1 cellular context compared by ENCODE assay signal in genomic region chr3:134197681-134198261, GRCh38.
TF ChIP-seq lines count a peak whose summit lies in the region.

No MANE protein-coding gene starts in this region.

TF ChIP-seq in HepG2, 621 proteins besides CTCF, POLR2A, EP300 and RAD21 (continued from another document):
- no peak for TF ChIP-seq NFIB (CRISPR knock-in tag; IDR thresholded peaks at IDR 0.05; ENCODE audit: borderline replicate concordance)
- no peak for TF ChIP-seq ZUFSP (CRISPR knock-in tag; IDR thresholded peaks at IDR 0.05; ENCODE audit: borderline replicate concordance)
- TF ChIP-seq HOXD1 (CRISPR knock-in tag; IDR thresholded peaks at IDR 0.05): no peak
- TF ChIP-seq ZNF7 (CRISPR knock-in tag; IDR thresholded peaks at IDR 0.05): no peak
- no peak for TF ChIP-seq ZNF530 (CRISPR knock-in tag; IDR thresholded peaks at IDR 0.05; ENCODE audit: low read depth)
- TF ChIP-seq MIXL1 (CRISPR knock-in tag; IDR thresholded peaks at IDR 0.05): 0 out of 2 replicates have a peak, but pooled peaks have one; percentile 27
- TF ChIP-seq, protein P1, sequence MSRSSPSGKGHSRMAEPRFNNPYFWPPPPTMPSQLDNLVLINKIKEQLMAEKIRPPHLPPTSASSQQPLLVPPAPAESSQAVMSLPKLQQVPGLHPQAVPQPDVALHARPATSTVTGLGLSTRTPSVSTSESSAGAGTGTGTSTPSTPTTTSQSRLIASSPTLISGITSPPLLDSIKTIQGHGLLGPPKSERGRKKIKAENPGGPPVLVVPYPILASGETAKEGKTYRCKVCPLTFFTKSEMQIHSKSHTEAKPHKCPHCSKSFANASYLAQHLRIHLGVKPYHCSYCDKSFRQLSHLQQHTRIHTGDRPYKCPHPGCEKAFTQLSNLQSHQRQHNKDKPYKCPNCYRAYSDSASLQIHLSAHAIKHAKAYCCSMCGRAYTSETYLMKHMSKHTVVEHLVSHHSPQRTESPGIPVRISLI (CRISPR knock-in tag; IDR thresholded peaks at IDR 0.05; ENCODE audit: borderline replicate concordance): no peak
- TF ChIP-seq ZKSCAN5 (CRISPR knock-in tag; IDR thresholded peaks at IDR 0.05): no peak
- no peak for TF ChIP-seq SNAPC2 (CRISPR knock-in tag; IDR thresholded peaks at IDR 0.05)
- TF ChIP-seq AKAP8 (CRISPR knock-in tag; IDR thresholded peaks at IDR 0.05): no peak
- TF ChIP-seq ZNF747 (CRISPR knock-in tag; IDR thresholded peaks at IDR 0.05; ENCODE audit: borderline replicate concordance): no peak
